ENCODE assay signal across 21 cellular contexts in genomic region chr2:102895386-102895785, GRCh38.
DNase-seq lines count a peak whose midpoint lies in the region; ATAC-seq and TF ChIP-seq lines count a peak whose summit lies in the region.
"Had no signal": no experiment of that assay in that cellular context is flagged by ENCODE, and none has a peak within 500 bp of the region (broad histone marks: within the 10 kb centered on the region; RNA-seq: fewer than 3 reads in every experiment).

No MANE protein-coding gene starts in this region.

- H3F3A ChIP-seq in Loucy (ENCODE audit: low read depth), result no peaks in the 10 kb centered on the region

- no peak overlapping the region for H3K4me3 Mint-ChIP-seq in activated T-helper 17 cell treated with anti-CD3 and anti-CD28 coated beads, Interleukin-2, amount 50 U/mL, for 72 hours
- H3K4me3 Mint-ChIP-seq: activated naive CD8-positive, alpha-beta T cell treated with anti-CD3 and anti-CD28 coated beads for 36 hours; immature natural killer cell; naive thymus-derived CD4-positive, alpha-beta T cell; stimulated activated naive CD8-positive, alpha-beta T cell treated with anti-CD3 and anti-CD28 coated beads, Interleukin-15, Interleukin-2, amounts not matched to agents 100 ng/mL and 50 ng/mL, for 24 hours had no signal

- peaks cover 33% of the 10 kb centered on the region for H3K4me1 ChIP-seq in Loucy (ENCODE audit: insufficient read depth, low read length, poor library complexity, severe bottlenecking)
- H3K4me1 ChIP-seq: A549, HAP-1, transverse colon had no signal

- H3K79me2 ChIP-seq in Loucy (ENCODE audit: insufficient read depth, low read length), result no peaks in the 10 kb centered on the region

- no peak overlapping the region for H3K4me3 ChIP-seq in Loucy (ENCODE audit: low read length, poor library complexity, severe bottlenecking)
- H3K4me3 ChIP-seq: A549; BLaER1 treated with 17β-estradiol and CSF1 and Interleukin-3, amounts not matched to agents 10 nM and 100 nM; HAP-1; ovary; transverse colon had no signal

- ATAC-seq in activated T-helper 17 cell treated with anti-CD3 and anti-CD28 coated beads, Interleukin-2, amount 50 U/mL, for 72 hours (replicated peaks), result no peak
- ATAC-seq in HG03280 (IDR thresholded peaks at IDR 0.05; ENCODE audit: unreplicated experiment), result no peak
- ATAC-seq: A549; naive thymus-derived CD4-positive, alpha-beta T cell; sciatic nerve had no signal

- no peaks in the 10 kb centered on the region for H3K36me3 Mint-ChIP-seq in activated T-helper 17 cell treated with anti-CD3 and anti-CD28 coated beads, Interleukin-2, amount 50 U/mL, for 72 hours (ENCODE audit: low read depth)
- H3K36me3 Mint-ChIP-seq: activated naive CD8-positive, alpha-beta T cell treated with anti-CD3 and anti-CD28 coated beads for 36 hours; immature natural killer cell; naive thymus-derived CD4-positive, alpha-beta T cell had no signal

- H4K20me1 ChIP-seq in Loucy (ENCODE audit: insufficient read depth, low read length, poor library complexity, severe bottlenecking), result no peaks in the 10 kb centered on the region
- H4K20me1 ChIP-seq: BLaER1 treated with 17β-estradiol and CSF1 and Interleukin-3, amounts not matched to agents 10 nM and 100 nM had no signal

- H3K9me3 ChIP-seq in Loucy (ENCODE audit: insufficient read depth, low read depth, low read length), result no peaks in the 10 kb centered on the region
- H3K9me3 ChIP-seq: A549, HAP-1, ovary, transverse colon had no signal

- TF ChIP-seq CTCF in Loucy (conservative IDR thresholded peaks at IDR 0.05; ENCODE audit: low read length), result no peak

- no peaks in the 10 kb centered on the region for H3K9me2 ChIP-seq in Loucy (replicated peaks; ENCODE audit: low read depth, low read length)

- DNase-seq in CD1c-positive myeloid dendritic cell (ENCODE audit: extremely low spot score) (peak; percentile 61), SKM-1 treated with dmso at 0.1 percent for 144 hours (lab: John Stamatoyannopoulos, UW; ENCODE audit: unreplicated experiment) (peak; percentile 73), iPS DF 4.7 (ENCODE audit: extremely low read depth, low spot score) (peak; percentile 25)
- DNase-seq in stimulated activated naive CD4-positive, alpha-beta T cell (lab: John Stamatoyannopoulos, UW), result no peak
- no peak for DNase-seq in activated T-cell treated with anti-CD3 and anti-CD28 coated beads, Interleukin-2, amount 50 U/mL, for 1 hour
- DNase-seq: activated naive CD8-positive, alpha-beta T cell treated with anti-CD3 and anti-CD28 coated beads for 36 hours; brain microvascular endothelial cell; immature natural killer cell; Karpas-422; naive thymus-derived CD4-positive, alpha-beta T cell; NCI-H146; ovary; transverse colon had no signal

- no peaks in the 10 kb centered on the region for H3K4me1 Mint-ChIP-seq in activated T-helper 17 cell treated with anti-CD3 and anti-CD28 coated beads, Interleukin-2, amount 50 U/mL, for 72 hours
- H3K4me1 Mint-ChIP-seq: activated naive CD8-positive, alpha-beta T cell treated with anti-CD3 and anti-CD28 coated beads for 36 hours; immature natural killer cell; naive thymus-derived CD4-positive, alpha-beta T cell had no signal

- H3K9ac ChIP-seq in Loucy (ENCODE audit: low read depth, low read length, poor library complexity, severe bottlenecking), result no peak overlapping the region
- H3K9ac ChIP-seq: BLaER1 treated with 17β-estradiol and CSF1 and Interleukin-3, amounts not matched to agents 10 nM and 100 nM had no signal

- no peak overlapping the region for H3K27ac Mint-ChIP-seq in activated T-helper 17 cell treated with anti-CD3 and anti-CD28 coated beads, Interleukin-2, amount 50 U/mL, for 72 hours
- H3K27ac Mint-ChIP-seq: activated naive CD8-positive, alpha-beta T cell treated with anti-CD3 and anti-CD28 coated beads for 36 hours; immature natural killer cell; naive thymus-derived CD4-positive, alpha-beta T cell; stimulated activated naive CD8-positive, alpha-beta T cell treated with anti-CD3 and anti-CD28 coated beads, Interleukin-15, Interleukin-2, amounts not matched to agents 100 ng/mL and 50 ng/mL, for 24 hours had no signal

- H3K27me3 ChIP-seq in Loucy (ENCODE audit: insufficient read depth, low read length, poor library complexity, severe bottlenecking), result no peaks in the 10 kb centered on the region
- H3K27me3 ChIP-seq: brain microvascular endothelial cell, ovary, transverse colon had no signal

- H3K9me3 Mint-ChIP-seq in activated T-helper 17 cell treated with anti-CD3 and anti-CD28 coated beads, Interleukin-2, amount 50 U/mL, for 72 hours, result no peaks in the 10 kb centered on the region

- peak overlapping the region; percentile 23; the same call in 1 of the 2 replicates for H2AFZ ChIP-seq in Loucy (ENCODE audit: low read length)

- H3K36me3 ChIP-seq in Loucy (ENCODE audit: insufficient read depth, low read length), result no peaks in the 10 kb centered on the region
- H3K36me3 ChIP-seq: BLaER1 treated with 17β-estradiol and CSF1 and Interleukin-3, amounts not matched to agents 10 nM and 100 nM; brain microvascular endothelial cell; HAP-1; ovary; transverse colon had no signal

- no peaks in the 10 kb centered on the region for H3K27me3 Mint-ChIP-seq in activated T-helper 17 cell treated with anti-CD3 and anti-CD28 coated beads, Interleukin-2, amount 50 U/mL, for 72 hours
- H3K27me3 Mint-ChIP-seq: activated naive CD8-positive, alpha-beta T cell treated with anti-CD3 and anti-CD28 coated beads for 36 hours; naive thymus-derived CD4-positive, alpha-beta T cell; stimulated activated naive CD8-positive, alpha-beta T cell treated with anti-CD3 and anti-CD28 coated beads, Interleukin-15, Interleukin-2, amounts not matched to agents 100 ng/mL and 50 ng/mL, for 24 hours had no signal

- H3K4me2 ChIP-seq in Loucy (ENCODE audit: low read depth, low read length, poor library complexity, severe bottlenecking), result no peak overlapping the region
- H3K4me2 ChIP-seq: A549 had no signal

Comparison
In these comparisons a context has a peak if more than half of its experiments do, and no peak if none do; other contexts are left out.
1. DNase-seq: peak in CD1c-positive myeloid dendritic cell (single experiment), SKM-1 treated with dmso at 0.1 percent for 144 hours (single experiment) and iPS DF 4.7 (single experiment); none in stimulated activated naive CD4-positive, alpha-beta T cell (0 of 6) and activated T-cell treated with anti-CD3 and anti-CD28 coated beads, Interleukin-2, amount 50 U/mL, for 1 hour (single experiment).